Comparison of ENCODE assay signal across 20 cellular contexts in genomic region chr16:17589898-17590297, GRCh38.
A peak's percentile ranks its signal among the peaks of the same experiment; 100 is the strongest.
DNase-seq lines count a peak whose midpoint lies in the region; ATAC-seq and TF ChIP-seq lines count a peak whose summit lies in the region.
"Had no signal": no experiment of that assay in that cellular context is flagged by ENCODE, and none has a peak within 500 bp of the region (broad histone marks: within the 10 kb centered on the region; RNA-seq: fewer than 3 reads in every experiment).

No MANE protein-coding gene starts in this region.

- H3K4me1 Mint-ChIP-seq in T-helper 2 cell treated with Interferon-gamma antibody and Interleukin-4, amounts not matched to agents 5 μg/mL and 100 μg/mL, for 36 hours (ENCODE audit: low read depth), result peaks cover 16% of the 10 kb centered on the region
- peaks cover 34% of the 10 kb centered on the region for H3K4me1 Mint-ChIP-seq in activated T-cell treated with anti-CD3 and anti-CD28 coated beads, Interleukin-2, amount 50 U/mL, for 72 hours (ENCODE audit: low read depth)
- H3K4me1 Mint-ChIP-seq in T-helper 17 cell, result peaks cover 4% of the 10 kb centered on the region
- peaks cover 8 to 20% of the 10 kb centered on the region in 2 donors for H3K4me1 Mint-ChIP-seq in natural killer cell
- H3K4me1 Mint-ChIP-seq: B cell had no signal

- peaks cover 11% of the 10 kb centered on the region for H3K36me3 Mint-ChIP-seq in T-helper 2 cell treated with Interferon-gamma antibody and Interleukin-4, amounts not matched to agents 5 μg/mL and 100 μg/mL, for 36 hours (ENCODE audit: low read depth)
- peaks cover 14 to 18% of the 10 kb centered on the region in 2 donors for H3K36me3 Mint-ChIP-seq in activated T-cell treated with anti-CD3 and anti-CD28 coated beads, Interleukin-2, amount 50 U/mL, for 72 hours (ENCODE audit: insufficient read depth in 2 of 2)
- H3K36me3 Mint-ChIP-seq in T-helper 17 cell (ENCODE audit: low read depth) (no peaks in the 10 kb centered on the region), natural killer cell (peaks cover 8% of the 10 kb centered on the region)

- no peak overlapping the region for H3K4me3 Mint-ChIP-seq in T-helper 2 cell treated with Interferon-gamma antibody and Interleukin-4, amounts not matched to agents 5 μg/mL and 100 μg/mL, for 36 hours
- H3K4me3 Mint-ChIP-seq in activated T-cell treated with anti-CD3 and anti-CD28 coated beads, Interleukin-2, amount 50 U/mL, for 72 hours, result no peak overlapping the region
- H3K4me3 Mint-ChIP-seq in T-helper 17 cell (no peak overlapping the region), natural killer cell (no peak overlapping the region)
- H3K4me3 Mint-ChIP-seq: B cell had no signal

- H3K27me3 Mint-ChIP-seq in T-helper 2 cell treated with Interferon-gamma antibody and Interleukin-4, amounts not matched to agents 5 μg/mL and 100 μg/mL, for 36 hours (ENCODE audit: low read depth), result no peaks in the 10 kb centered on the region
- peaks cover 31% of the 10 kb centered on the region for H3K27me3 Mint-ChIP-seq in activated T-cell treated with anti-CD3 and anti-CD28 coated beads, Interleukin-2, amount 50 U/mL, for 72 hours (ENCODE audit: low read depth)
- H3K27me3 Mint-ChIP-seq in T-helper 17 cell, result peaks cover 13% of the 10 kb centered on the region
- H3K27me3 Mint-ChIP-seq in natural killer cell (ENCODE audit: low read depth in 2 of 2), result peaks cover 22 to 49% of the 10 kb centered on the region in 2 donors

- no peaks in the 10 kb centered on the region for H3K27me3 ChIP-seq in left lung

- H3K4me1 ChIP-seq in left lung, result no peaks in the 10 kb centered on the region
- H3K4me1 ChIP-seq: HAP-1 had no signal

- no peak for ATAC-seq in activated T-cell treated with anti-CD3 and anti-CD28 coated beads, Interleukin-2, amount 50 U/mL, for 72 hours (replicated peaks in 1 of 2)
- ATAC-seq in T-helper 17 cell (no peak), natural killer cell (peak in 1 of 3 donors; percentile 12), left lung (no peak)
- ATAC-seq: PC-3 had no signal

- intact Hi-C loops in natural killer cell (cut with micrococcal nuclease) (no loop called here), left lung (cut with DNase I) (no loop called here)

- no peaks in the 10 kb centered on the region for H3K9me3 ChIP-seq in T-helper 17 cell (ENCODE audit: control insufficient read depth, low read length, poor library complexity, severe bottlenecking)
- H3K9me3 ChIP-seq in left lung, result no peaks in the 10 kb centered on the region
- H3K9me3 ChIP-seq: HAP-1 had no signal

- peaks cover 20% of the 10 kb centered on the region for H3K9me3 Mint-ChIP-seq in T-helper 2 cell treated with Interferon-gamma antibody and Interleukin-4, amounts not matched to agents 5 μg/mL and 100 μg/mL, for 36 hours
- peaks cover 12% of the 10 kb centered on the region in 2 donors for H3K9me3 Mint-ChIP-seq in activated T-cell treated with anti-CD3 and anti-CD28 coated beads, Interleukin-2, amount 50 U/mL, for 72 hours
- no peaks in the 10 kb centered on the region for H3K9me3 Mint-ChIP-seq in natural killer cell

- DNase-seq in T-helper 2 cell treated with Interferon-gamma antibody and Interleukin-4, amounts not matched to agents 5 μg/mL and 100 μg/mL, for 36 hours (ENCODE audit: low spot score), result no peak
- DNase-seq in T-helper 2 cell (no peak), activated T-cell treated with anti-CD3 and anti-CD28 coated beads for 4 hours (no peak), T-helper 17 cell (no peak), natural killer cell (no peak), NCI-H226 (no peak), left lung (no peak)
- DNase-seq in activated T-cell treated with anti-CD3 and anti-CD28 coated beads, Interleukin-2, amount 50 U/mL, for 72 hours, result no peak
- DNase-seq: 8988T, COR-L47, DMS 273 treated with DMSO at 0.1 percent for 48 hours, GDM1, NCI-H1436, NCI-H1930, NCI-H345, NCI-H526, PC-3 had no signal

- H3K27ac Mint-ChIP-seq in T-helper 2 cell treated with Interferon-gamma antibody and Interleukin-4, amounts not matched to agents 5 μg/mL and 100 μg/mL, for 36 hours, result peak overlapping the region; percentile 52
- peak overlapping the region; percentile 96 for H3K27ac Mint-ChIP-seq in activated T-cell treated with anti-CD3 and anti-CD28 coated beads, Interleukin-2, amount 50 U/mL, for 72 hours
- H3K27ac Mint-ChIP-seq in T-helper 17 cell, result peak overlapping the region; percentile 94
- peak overlapping the region; percentile 9 to 73 for H3K27ac Mint-ChIP-seq in natural killer cell
- H3K27ac Mint-ChIP-seq: B cell had no signal

- H3K36me3 ChIP-seq in left lung, result no peaks in the 10 kb centered on the region
- H3K36me3 ChIP-seq: HAP-1 had no signal

- H3K27ac ChIP-seq in left lung, result no peak overlapping the region
- H3K27ac ChIP-seq: RWPE1 had no signal

- TF ChIP-seq CTCF in natural killer cell (IDR thresholded peaks at IDR 0.05), result no peak
- TF ChIP-seq CTCF in left lung (IDR thresholded peaks at IDR 0.05), result no peak

- no peak overlapping the region for H3K4me3 ChIP-seq in left lung
- H3K4me3 ChIP-seq: HAP-1 had no signal

Comparison
In these comparisons a context has a peak if more than half of its experiments do, and no peak if none do; other contexts are left out.
1. H3K27ac Mint-ChIP-seq: peak in every context shown above with its lines; median percentile 96 in activated T-cell treated with anti-CD3 and anti-CD28 coated beads, Interleukin-2, amount 50 U/mL, for 72 hours; 94 in T-helper 17 cell; 52 in T-helper 2 cell treated with Interferon-gamma antibody and Interleukin-4, amounts not matched to agents 5 μg/mL and 100 μg/mL, for 36 hours; 41 in natural killer cell.